ENCODE assay signal across 9 cellular contexts in genomic region chr17:75754378-75755204, GRCh38. TPM values are rescaled to one million over a fixed set of nuclear protein-coding genes. Genes with fewer than 3 reads are reported as not detected.
A peak's percentile ranks its signal among the peaks of the same experiment; 100 is the strongest.
DNase-seq lines count a peak whose midpoint lies in the region; ATAC-seq and TF ChIP-seq lines count a peak whose summit lies in the region.
"Had no signal": no experiment of that assay in that cellular context is flagged by ENCODE, and none has a peak within 500 bp of the region (broad histone marks: within the 10 kb centered on the region; RNA-seq: fewer than 3 reads in every experiment).

No MANE protein-coding gene starts in this region.

- ATAC-seq in right lobe of liver: peak; percentile 59 to 67 (median 63)
- ATAC-seq in GM18498 (IDR thresholded peaks at IDR 0.05; ENCODE audit: unreplicated experiment): no peak

- peaks cover 0 to 5% of the 10 kb centered on the region in 2 donors for H3K4me1 ChIP-seq in breast epithelium
- H3K4me1 ChIP-seq in right lobe of liver: peaks cover 0 to 14% (median 7%) of the 10 kb centered on the region in 4 donors

- peak overlapping the region in 1 of 2 donors; percentile 22 for H3K27ac ChIP-seq in breast epithelium
- H3K27ac ChIP-seq in right lobe of liver: peak overlapping the region; percentile 40 to 75 (median 45)

- H3K36me3 Mint-ChIP-seq in MCF 10A (ENCODE audit: insufficient read depth, unreplicated experiment): peaks cover 94% of the 10 kb centered on the region
- no peaks in the 10 kb centered on the region for H3K36me3 Mint-ChIP-seq in activated CD4-positive, alpha-beta memory T cell treated with anti-CD3 and anti-CD28 coated beads, Interleukin-2, amount 10 ng/mL, durations not matched to agents 7 days and 5 days (ENCODE audit: low read depth)
- H3K36me3 Mint-ChIP-seq in type B pancreatic cell: no peaks in the 10 kb centered on the region
- no peaks in the 10 kb centered on the region for H3K36me3 Mint-ChIP-seq in progenitor cell of endocrine pancreas (ENCODE audit: insufficient read depth)

- TF ChIP-seq CTCF in MCF 10A (IDR thresholded peaks at IDR 0.05; ENCODE audit: unreplicated experiment) (no peak), breast epithelium (IDR thresholded peaks at IDR 0.05) (no peak), right lobe of liver (IDR thresholded peaks at IDR 0.05) (peak in 1 of 4 donors; percentile 8), type B pancreatic cell (conservative IDR thresholded peaks at IDR 0.05) (no peak), progenitor cell of endocrine pancreas (IDR thresholded peaks at IDR 0.05; ENCODE audit: unreplicated experiment) (no peak)

- CTCF ChIA-PET in MCF 10A (lab: Yijun Ruan, JAX): interaction anchor here (2.0 kb wide), 1 partner anchor 75 kb away, joined by 10 read pairs; no protein-coding TSS in a partner anchor
- CTCF ChIA-PET in activated CD4-positive, alpha-beta memory T cell treated with anti-CD3 and anti-CD28 coated beads, Interleukin-2, amount 10 ng/mL, durations not matched to agents 7 days and 5 days (lab: Charles Lee): interaction anchor here (0.8 to 2.6 kb wide), 31 partner anchors 9 to 484 kb away, joined by 3 to 92 read pairs (median 8); partner anchors contain the start of genes GALK1, GRB2, MIF4GD and RECQL5

- peaks cover 5% of the 10 kb centered on the region for H3K36me3 ChIP-seq in breast epithelium
- H3K36me3 ChIP-seq in right lobe of liver: peaks cover 0 to 4% (median 0%) of the 10 kb centered on the region in 4 donors

- H3K27me3 Mint-ChIP-seq in MCF 10A (ENCODE audit: insufficient read depth, unreplicated experiment): no peaks in the 10 kb centered on the region
- peaks cover 6% of the 10 kb centered on the region for H3K27me3 Mint-ChIP-seq in activated CD4-positive, alpha-beta memory T cell treated with anti-CD3 and anti-CD28 coated beads, Interleukin-2, amount 10 ng/mL, durations not matched to agents 7 days and 5 days
- no peaks in the 10 kb centered on the region for H3K27me3 Mint-ChIP-seq in type B pancreatic cell
- H3K27me3 Mint-ChIP-seq in progenitor cell of endocrine pancreas: peaks cover 9% of the 10 kb centered on the region
- H3K27me3 Mint-ChIP-seq: stimulated activated naive CD8-positive, alpha-beta T cell treated with anti-CD3 and anti-CD28 coated beads, Interleukin-15, Interleukin-2, amounts not matched to agents 100 ng/mL and 50 ng/mL, for 24 hours had no signal

- peaks cover 6% of the 10 kb centered on the region for H3K4me1 Mint-ChIP-seq in MCF 10A (ENCODE audit: insufficient read depth, unreplicated experiment)
- peaks cover 18% of the 10 kb centered on the region for H3K4me1 Mint-ChIP-seq in activated CD4-positive, alpha-beta memory T cell treated with anti-CD3 and anti-CD28 coated beads, Interleukin-2, amount 10 ng/mL, durations not matched to agents 7 days and 5 days
- peaks cover 6% of the 10 kb centered on the region for H3K4me1 Mint-ChIP-seq in type B pancreatic cell (ENCODE audit: unreplicated experiment)
- peaks cover 3% of the 10 kb centered on the region for H3K4me1 Mint-ChIP-seq in progenitor cell of endocrine pancreas (ENCODE audit: low read depth)

- H3K27me3 ChIP-seq in breast epithelium (no peaks in the 10 kb centered on the region), right lobe of liver (no peaks in the 10 kb centered on the region)

- peak overlapping the region in 1 of 3 donors; percentile 67 for H3K4me3 ChIP-seq in breast epithelium
- peak overlapping the region in 2 of 3 donors; percentile 54 to 60 for H3K4me3 ChIP-seq in right lobe of liver

- H3K9me3 Mint-ChIP-seq in MCF 10A (ENCODE audit: unreplicated experiment) (no peaks in the 10 kb centered on the region), type B pancreatic cell (no peaks in the 10 kb centered on the region), progenitor cell of endocrine pancreas (ENCODE audit: low read depth) (no peaks in the 10 kb centered on the region)
- no peaks in the 10 kb centered on the region for H3K9me3 Mint-ChIP-seq in activated CD4-positive, alpha-beta memory T cell treated with anti-CD3 and anti-CD28 coated beads, Interleukin-2, amount 10 ng/mL, durations not matched to agents 7 days and 5 days
- H3K9me3 Mint-ChIP-seq: stimulated activated naive CD8-positive, alpha-beta T cell treated with anti-CD3 and anti-CD28 coated beads, Interleukin-15, Interleukin-2, amounts not matched to agents 100 ng/mL and 50 ng/mL, for 24 hours had no signal

- POLR2A ChIA-PET in MCF 10A (lab: Yijun Ruan, JAX): interaction anchor here (0.8 to 2.0 kb wide), 4 partner anchors 7 to 78 kb away, joined by 3 to 7 read pairs (median 4); partner anchors contain the start of gene GALK1
- POLR2A ChIA-PET in activated CD4-positive, alpha-beta memory T cell treated with anti-CD3 and anti-CD28 coated beads, Interleukin-2, amount 10 ng/mL, durations not matched to agents 7 days and 5 days (lab: Charles Lee): interaction anchor here (0.5 to 3.0 kb wide), 8 partner anchors 9 to 630 kb away, joined by 3 to 39 read pairs (median 4); partner anchors contain the start of genes GALK1, RECQL5 and SAP30BP

- intact Hi-C loops in MCF 10A (cut with micrococcal nuclease) (no loop called here), breast epithelium (cut with DNase I; ENCODE audit: low total_unique reads) (loop anchor here (2.0 kb wide), 1 partner anchor 244 kb away; no protein-coding TSS in a partner anchor), right lobe of liver (cut with DNase I) (loop anchor here (5.0 to 10.0 kb wide), 2 partner anchors 70 to 77 kb away; no protein-coding TSS in a partner anchor)

- BruUV-seq in MCF 10A (replicated peaks; lab: Mats Ljungman, UMichigan): no TSS peak

- H3K4me3 Mint-ChIP-seq in MCF 10A (ENCODE audit: unreplicated experiment) (no peak overlapping the region), type B pancreatic cell (peak overlapping the region; percentile 74), progenitor cell of endocrine pancreas (ENCODE audit: low read depth) (no peak overlapping the region)
- peak overlapping the region; percentile 15 for H3K4me3 Mint-ChIP-seq in activated CD4-positive, alpha-beta memory T cell treated with anti-CD3 and anti-CD28 coated beads, Interleukin-2, amount 10 ng/mL, durations not matched to agents 7 days and 5 days
- H3K4me3 Mint-ChIP-seq: stimulated activated naive CD8-positive, alpha-beta T cell treated with anti-CD3 and anti-CD28 coated beads, Interleukin-15, Interleukin-2, amounts not matched to agents 100 ng/mL and 50 ng/mL, for 24 hours had no signal

- 50% methylated on average over 12 of the region's 27 CpGs for WGBS in right lobe of liver (ENCODE audit: insufficient coverage, low coverage, low lambda C conversion rate, missing lambda C conversion rate)

- peak overlapping the region; percentile 60 for H3K27ac Mint-ChIP-seq in MCF 10A (ENCODE audit: low read depth, unreplicated experiment)
- no peak overlapping the region for H3K27ac Mint-ChIP-seq in activated CD4-positive, alpha-beta memory T cell treated with anti-CD3 and anti-CD28 coated beads, Interleukin-2, amount 10 ng/mL, durations not matched to agents 7 days and 5 days
- peak overlapping the region; percentile 33 for H3K27ac Mint-ChIP-seq in type B pancreatic cell
- H3K27ac Mint-ChIP-seq in progenitor cell of endocrine pancreas: no peak overlapping the region
- H3K27ac Mint-ChIP-seq: stimulated activated naive CD8-positive, alpha-beta T cell treated with anti-CD3 and anti-CD28 coated beads, Interleukin-15, Interleukin-2, amounts not matched to agents 100 ng/mL and 50 ng/mL, for 24 hours had no signal

- no peak for TF ChIP-seq POLR2A in breast epithelium (IDR thresholded peaks at IDR 0.05)
- peak; percentile 35 for TF ChIP-seq POLR2A in right lobe of liver (IDR thresholded peaks at IDR 0.05)

- H3K9me3 ChIP-seq in breast epithelium (no peaks in the 10 kb centered on the region), right lobe of liver (no peaks in the 10 kb centered on the region)

- DNase-seq in MCF 10A (ENCODE audit: unreplicated experiment) (no peak), breast epithelium (ENCODE audit: low spot score in 2 of 2) (no peak), right lobe of liver (peak in 2 of 3 donors; percentile 71 to 77), type B pancreatic cell (ENCODE audit: extremely low spot score, unreplicated experiment) (no peak), nucleus accumbens (lab: John Stamatoyannopoulos, UW) (no peak), progenitor cell of endocrine pancreas (ENCODE audit: low spot score, unreplicated experiment) (no peak)
- DNase-seq in activated CD4-positive, alpha-beta memory T cell treated with anti-CD3 and anti-CD28 coated beads, Interleukin-2, amount 10 ng/mL, durations not matched to agents 7 days and 5 days: no peak

RNA-seq across cellular contexts. Expression of gene GALK1, which starts 10.4 kb away (rescaled TPM):
- total RNA-seq in MCF 10A (2022): 8.7 and 9.8 TPM in 2 replicates
- 10 to 100 TPM; 21.9 to 32.1 (median 24.9) TPM for total RNA-seq in breast epithelium
- 10 to 100 TPM; 40.0 to 40.6 TPM for total RNA-seq in activated CD4-positive, alpha-beta memory T cell treated with anti-CD3 and anti-CD28 coated beads, Interleukin-2, amount 10 ng/mL, durations not matched to agents 7 days and 5 days
- total RNA-seq in right lobe of liver: 10 to 100 TPM; 38.6 to 87.4 (median 76.9) TPM
- total RNA-seq in type B pancreatic cell (ENCODE audit: low replicate concordance): 33.0 and 59.8 TPM in 2 replicates
- 11.2 and 12.7 TPM in 2 replicates for total RNA-seq in progenitor cell of endocrine pancreas

RNA-seq across cellular contexts. Expression of gene UNK, which starts 30.0 kb away (rescaled TPM):
- total RNA-seq in MCF 10A (2022): 12.3 and 16.0 TPM in 2 replicates
- 10 to 100 TPM; 18.7 to 43.3 (median 28.5) TPM for total RNA-seq in breast epithelium
- total RNA-seq in activated CD4-positive, alpha-beta memory T cell treated with anti-CD3 and anti-CD28 coated beads, Interleukin-2, amount 10 ng/mL, durations not matched to agents 7 days and 5 days: 10 to 100 TPM; 26.1 TPM
- 10 to 100 TPM in 4 of 6 experiments, 1 to 10 TPM in 2; 5.8 to 29.2 (median 11.1) TPM for total RNA-seq in right lobe of liver
- 41.9 and 49.7 TPM in 2 replicates for total RNA-seq in type B pancreatic cell (ENCODE audit: low replicate concordance)
- total RNA-seq in progenitor cell of endocrine pancreas: 70.0 and 72.8 TPM in 2 replicates

RNA-seq across cellular contexts. Expression of gene ITGB4, which starts 33.3 kb away (rescaled TPM):
- total RNA-seq in MCF 10A (2022) (727 and 1,054 TPM in 2 replicates), breast epithelium (100 to 1,000 TPM in 1 of 3 donors, 10 to 100 TPM in 1, 1 to 10 TPM in 1; 9.8 to 125 (median 67.2) TPM), right lobe of liver (1 to 10 TPM in 5 of 6 experiments, under 1 TPM in 1; 0.92 to 4.1 (median 2.0) TPM), type B pancreatic cell (ENCODE audit: low replicate concordance) (26.4 and 57.8 TPM in 2 replicates), progenitor cell of endocrine pancreas (9.7 and 14.8 TPM in 2 replicates)
- total RNA-seq in activated CD4-positive, alpha-beta memory T cell treated with anti-CD3 and anti-CD28 coated beads, Interleukin-2, amount 10 ng/mL, durations not matched to agents 7 days and 5 days: under 1 TPM; 0.43 to 0.68 TPM

Comparison
In these comparisons a context has a peak if more than half of its experiments do, and no peak if none do; other contexts are left out.
1. DNase-seq: peak in right lobe of liver (2 of 3); none in MCF 10A (single experiment), breast epithelium (0 of 2), activated CD4-positive, alpha-beta memory T cell treated with anti-CD3 and anti-CD28 coated beads, Interleukin-2, amount 10 ng/mL, durations not matched to agents 7 days and 5 days (single experiment), type B pancreatic cell (single experiment), nucleus accumbens (0 of 56) and progenitor cell of endocrine pancreas (single experiment).
2. H3K27ac Mint-ChIP-seq: peak in MCF 10A (single experiment) and type B pancreatic cell (single experiment); none in activated CD4-positive, alpha-beta memory T cell treated with anti-CD3 and anti-CD28 coated beads, Interleukin-2, amount 10 ng/mL, durations not matched to agents 7 days and 5 days (single experiment) and progenitor cell of endocrine pancreas (single experiment).
3. H3K4me3 Mint-ChIP-seq: peak in activated CD4-positive, alpha-beta memory T cell treated with anti-CD3 and anti-CD28 coated beads, Interleukin-2, amount 10 ng/mL, durations not matched to agents 7 days and 5 days (single experiment) and type B pancreatic cell (single experiment); none in MCF 10A (single experiment) and progenitor cell of endocrine pancreas (single experiment).